7 cellular contexts compared by ENCODE assay signal in the genomic region with DNA sequence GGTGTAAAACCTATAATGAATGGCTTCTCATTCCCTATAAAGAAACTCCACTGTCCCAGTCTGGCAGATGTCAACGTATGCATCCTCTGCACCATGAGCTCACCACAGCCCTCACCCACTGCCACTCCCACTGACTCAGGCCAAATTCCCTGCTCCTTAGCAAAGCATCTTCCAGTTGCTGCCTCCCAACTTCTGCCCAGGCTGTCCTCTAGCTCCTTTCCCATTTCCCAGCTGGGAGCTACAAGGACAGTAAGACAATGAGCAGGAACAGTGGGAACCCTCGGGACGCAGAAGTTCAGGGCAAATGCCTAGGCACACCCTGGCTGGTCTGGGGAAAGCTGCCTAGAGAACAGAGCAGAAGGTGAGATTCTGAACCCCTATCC. TPM values are rescaled to one million over a fixed set of nuclear protein-coding genes. Genes with fewer than 3 reads are reported as not detected.
DNase-seq lines count a peak whose midpoint lies in the region; ATAC-seq and TF ChIP-seq lines count a peak whose summit lies in the region.

No MANE protein-coding gene starts in this region.

- CTCF ChIA-PET in T-cell (lab: Charles Lee): interaction anchor here in 1 of 2 donors (1.2 to 1.5 kb wide), 2 partner anchors 17 to 27 kb away, joined by 7 to 13 read pairs; a partner anchor contains a TSS

- H3K36me3 Mint-ChIP-seq in T-cell: peaks cover 16% of the 10 kb centered on the region
- H3K36me3 Mint-ChIP-seq in osteocyte (ENCODE audit: unreplicated experiment): peaks cover 14% of the 10 kb centered on the region

- H3K9me3 Mint-ChIP-seq in T-cell (no peaks in the 10 kb centered on the region), osteocyte (ENCODE audit: unreplicated experiment) (no peaks in the 10 kb centered on the region)

- peak overlapping the region in 1 of 2 donors; percentile 68 for H3K27ac Mint-ChIP-seq in T-cell
- peak overlapping the region; percentile 68 for H3K27ac Mint-ChIP-seq in osteocyte (ENCODE audit: unreplicated experiment)

- H3K4me3 Mint-ChIP-seq in T-cell (peak overlapping the region; percentile 87 to 91 (median 90)), osteocyte (ENCODE audit: unreplicated experiment) (peak overlapping the region; percentile 90)

- TF ChIP-seq CTCF in HFF-Myc (IDR thresholded peaks at IDR 0.05; ENCODE audit: low read depth, low read length, missing control alignments): no peak
- no peak for TF ChIP-seq CTCF in fibroblast of pulmonary artery (IDR thresholded peaks at IDR 0.05; ENCODE audit: low read length, missing control alignments)
- no peak for TF ChIP-seq CTCF in osteocyte (IDR thresholded peaks at IDR 0.05)

- H3K4me1 Mint-ChIP-seq in T-cell (peaks cover 0 to 16% (median 15%) of the 10 kb centered on the region in 3 donors), osteocyte (ENCODE audit: unreplicated experiment) (peaks cover 10% of the 10 kb centered on the region)

- H3K27me3 Mint-ChIP-seq in T-cell: no peaks in the 10 kb centered on the region
- H3K27me3 Mint-ChIP-seq in osteocyte (ENCODE audit: unreplicated experiment): no peaks in the 10 kb centered on the region

- DNase-seq in HFF-Myc (ENCODE audit: extremely low read depth, low read depth): no peak
- no peak for DNase-seq in T-cell
- peak; percentile 41 for DNase-seq in fibroblast of pulmonary artery (ENCODE audit: low read depth)
- no peak for DNase-seq in osteocyte (ENCODE audit: extremely low spot score, unreplicated experiment)
- DNase-seq in NOMO-1 treated with DMSO at 0.1 percent for 48 hours (lab: John Stamatoyannopoulos, UW; ENCODE audit: unreplicated experiment): no peak
- DNase-seq in epidermal melanocyte (ENCODE audit: insufficient read length, low spot score): no peak

- POLR2A ChIA-PET in T-cell (lab: Charles Lee): interaction anchor here in 1 of 2 donors (0.6 kb wide), 1 partner anchor 191 kb away, joined by 8 read pairs; no protein-coding TSS in a partner anchor

- ATAC-seq in T-cell (replicated peaks in 1 of 4) (peak in 1 of 4 experiments; percentile 1), HG03045 (IDR thresholded peaks at IDR 0.05; ENCODE audit: unreplicated experiment) (no peak)

- H3K4me3 ChIP-seq in HFF-Myc (replicated peaks; ENCODE audit: low read depth, low read length): peak overlapping the region; percentile 62
- peak overlapping the region; percentile 79 for H3K4me3 ChIP-seq in fibroblast of pulmonary artery (replicated peaks; ENCODE audit: low read depth, low read length)

RNA-seq across cellular contexts. Expression of a gene that starts 9.1 kb away (rescaled TPM):
- total RNA-seq in T-cell (10 to 100 TPM; 37.9 to 59.9 (median 55.5) TPM), osteocyte (29.5 and 30.0 TPM in 2 replicates)

RNA-seq across cellular contexts. Expression of a gene that starts 13.7 kb away (rescaled TPM):
- 10 to 100 TPM; 37.4 to 55.0 (median 48.3) TPM for total RNA-seq in T-cell
- total RNA-seq in osteocyte: 121 and 125 TPM in 2 replicates

RNA-seq across cellular contexts. Expression of a gene that starts 14.5 kb away (rescaled TPM):
- total RNA-seq in T-cell (100 to 1,000 TPM in 3 of 5 donors, 10 to 100 TPM in 2; 85.0 to 117 (median 111) TPM), osteocyte (46.3 and 51.2 TPM in 2 replicates)

RNA-seq across cellular contexts. Expression of a gene that starts 26.3 kb away (rescaled TPM):
- under 1 TPM; 0.30 to 0.45 (median 0.37) TPM for total RNA-seq in T-cell
- 3.6 and 4.1 TPM in 2 replicates for total RNA-seq in osteocyte

RNA-seq across cellular contexts. Expression of a gene that starts 26.7 kb away (rescaled TPM):
- total RNA-seq in T-cell (10 to 100 TPM; 21.9 to 29.3 (median 24.5) TPM), osteocyte (18.9 and 19.5 TPM in 2 replicates)
